In genomic region chr3:40718681-40719080, GRCh38 we compare ENCODE assay signal across 12 cellular contexts.
DNase-seq lines count a peak whose midpoint lies in the region; ATAC-seq and TF ChIP-seq lines count a peak whose summit lies in the region.
"Had no signal": no experiment of that assay in that cellular context is flagged by ENCODE, and none has a peak within 500 bp of the region (broad histone marks: within the 10 kb centered on the region; RNA-seq: fewer than 3 reads in every experiment).

No MANE protein-coding gene starts in this region.

- no peaks in the 10 kb centered on the region for H3K4me1 ChIP-seq in CD4-positive, alpha-beta memory T cell (ENCODE audit: insufficient read depth, low read length)

- intact Hi-C loops in CD4-positive, alpha-beta memory T cell (cut with micrococcal nuclease), result no loop called here

- H3K4me1 Mint-ChIP-seq in CD4-positive, alpha-beta memory T cell, result peaks cover 0 to 2% (median 0%) of the 10 kb centered on the region in 4 donors

- ATAC-seq in GM18867 (IDR thresholded peaks at IDR 0.05; ENCODE audit: unreplicated experiment) (peak; percentile 93), GM21737 (IDR thresholded peaks at IDR 0.05; ENCODE audit: unreplicated experiment) (peak; percentile 91), HG03460 (IDR thresholded peaks at IDR 0.05; ENCODE audit: unreplicated experiment) (peak; percentile 93)

- no peaks in the 10 kb centered on the region for H3K27me3 ChIP-seq in CD4-positive, alpha-beta memory T cell (ENCODE audit: insufficient read depth, low read length)

- peak; percentile 30 for DNase-seq in germinal center (ENCODE audit: low spot score)
- DNase-seq in activated effector memory CD4-positive, alpha-beta T cell treated with anti-CD3 and anti-CD28 coated beads, Interleukin-2, amount 50 U/mL, for 16 hours, result no peak
- DNase-seq in dermis blood vessel endothelial cell, result no peak
- DNase-seq in foreskin fibroblast, result no peak
- no peak for DNase-seq in CD4-positive, alpha-beta memory T cell
- DNase-seq: activated naive CD4-positive, alpha-beta T cell treated with anti-CD3 and anti-CD28 coated beads for 36 hours; stimulated activated CD4-positive, alpha-beta T cell treated with anti-CD3 and anti-CD28 coated beads, Interleukin-1b, Interleukin-23, amount 100 ng/mL, for 48 hours had no signal

- H3K36me3 ChIP-seq in CD4-positive, alpha-beta memory T cell (ENCODE audit: insufficient read depth, low read length), result no peaks in the 10 kb centered on the region

- peaks cover 10 to 16% of the 10 kb centered on the region in 2 donors for H3K27me3 Mint-ChIP-seq in CD4-positive, alpha-beta memory T cell

- H3K27ac ChIP-seq in CD4-positive, alpha-beta memory T cell (ENCODE audit: low read depth, low read length), result no peak overlapping the region
- H3K27ac ChIP-seq: SK-N-MC had no signal

- POLR2A ChIA-PET in CD4-positive, alpha-beta memory T cell (lab: Charles Lee; ENCODE audit: partially characterized antibody), result no interaction called here

- no peak overlapping the region for H3K4me3 Mint-ChIP-seq in CD4-positive, alpha-beta memory T cell
- H3K4me3 Mint-ChIP-seq: activated naive CD4-positive, alpha-beta T cell treated with anti-CD3 and anti-CD28 coated beads for 36 hours had no signal

- CTCF ChIA-PET in CD4-positive, alpha-beta memory T cell (lab: Charles Lee; ENCODE audit: partially characterized antibody), result interaction anchor here (0.9 kb wide), 1 partner anchor 10 kb away, joined by 4 read pairs; no protein-coding TSS in a partner anchor

- no peaks in the 10 kb centered on the region for H3K9me3 ChIP-seq in CD4-positive, alpha-beta memory T cell (ENCODE audit: control insufficient read depth in 1 of 2, low read length in 2 of 2)

- H3K4me3 ChIP-seq in foreskin fibroblast (ENCODE audit: low read depth in 1 of 2, low read length in 2 of 2), result no peak overlapping the region
- H3K4me3 ChIP-seq in CD4-positive, alpha-beta memory T cell (ENCODE audit: low read length in 2 of 2), result no peak overlapping the region
- H3K4me3 ChIP-seq: lung, SK-N-MC had no signal

- no peaks in the 10 kb centered on the region for H3K9me3 Mint-ChIP-seq in CD4-positive, alpha-beta memory T cell
- H3K9me3 Mint-ChIP-seq: activated naive CD4-positive, alpha-beta T cell treated with anti-CD3 and anti-CD28 coated beads for 36 hours had no signal

- no peaks in the 10 kb centered on the region for H3K36me3 Mint-ChIP-seq in CD4-positive, alpha-beta memory T cell

- no peak for TF ChIP-seq CTCF in foreskin fibroblast (IDR thresholded peaks at IDR 0.05; ENCODE audit: low read depth, low read length)

- peak overlapping the region in 1 of 7 donors; percentile 10 for H3K27ac Mint-ChIP-seq in CD4-positive, alpha-beta memory T cell
- H3K27ac Mint-ChIP-seq: activated naive CD4-positive, alpha-beta T cell treated with anti-CD3 and anti-CD28 coated beads for 36 hours had no signal
